1 cellular context compared by ENCODE assay signal in the genomic region with DNA sequence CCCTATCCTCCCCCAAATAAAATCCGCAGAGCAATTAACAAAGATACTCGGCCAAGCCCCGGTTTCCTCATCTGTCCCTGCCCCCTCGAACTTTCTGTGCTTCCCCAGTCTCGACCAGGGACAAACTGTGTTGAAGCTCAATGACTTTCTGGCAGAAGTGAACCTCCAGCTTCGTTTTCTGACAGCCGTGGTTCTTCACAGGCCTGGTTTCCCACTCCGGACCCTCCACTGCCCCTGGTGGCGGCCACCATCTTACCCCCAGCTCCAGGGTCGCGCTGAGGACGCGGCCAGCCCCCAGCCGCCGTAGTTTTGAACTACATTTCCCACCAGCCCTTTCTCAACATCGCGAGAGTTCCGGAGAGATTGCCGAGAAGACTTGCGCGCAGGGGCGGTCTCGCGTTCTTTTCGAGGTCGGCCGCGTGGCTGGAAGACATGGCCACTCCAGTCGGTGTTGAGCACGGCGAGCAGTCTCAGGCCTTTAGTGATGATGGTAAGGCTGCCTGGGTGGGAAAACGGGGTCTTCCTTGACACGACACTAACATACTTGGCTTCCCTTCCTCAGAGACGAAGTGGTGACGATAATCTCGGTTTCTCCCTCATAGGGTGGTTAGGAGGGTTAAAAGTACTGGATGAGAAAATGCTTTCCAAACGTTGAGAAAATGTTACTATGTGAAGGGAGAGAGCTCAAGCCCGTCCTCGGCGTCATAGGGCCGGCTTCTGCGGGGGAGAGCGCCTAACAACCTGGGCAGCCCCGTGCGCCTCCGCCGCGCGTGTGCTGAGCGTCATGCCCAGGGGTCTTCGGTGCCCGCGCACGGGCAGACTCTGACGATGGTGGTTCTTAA.
TF ChIP-seq lines count a peak whose summit lies in the region.

No MANE protein-coding gene starts in this region.

TF ChIP-seq in WTC11, 78 proteins besides CTCF, POLR2A, EP300 and RAD21 (continued from another document and continues in another):
- TF ChIP-seq, protein P1, sequence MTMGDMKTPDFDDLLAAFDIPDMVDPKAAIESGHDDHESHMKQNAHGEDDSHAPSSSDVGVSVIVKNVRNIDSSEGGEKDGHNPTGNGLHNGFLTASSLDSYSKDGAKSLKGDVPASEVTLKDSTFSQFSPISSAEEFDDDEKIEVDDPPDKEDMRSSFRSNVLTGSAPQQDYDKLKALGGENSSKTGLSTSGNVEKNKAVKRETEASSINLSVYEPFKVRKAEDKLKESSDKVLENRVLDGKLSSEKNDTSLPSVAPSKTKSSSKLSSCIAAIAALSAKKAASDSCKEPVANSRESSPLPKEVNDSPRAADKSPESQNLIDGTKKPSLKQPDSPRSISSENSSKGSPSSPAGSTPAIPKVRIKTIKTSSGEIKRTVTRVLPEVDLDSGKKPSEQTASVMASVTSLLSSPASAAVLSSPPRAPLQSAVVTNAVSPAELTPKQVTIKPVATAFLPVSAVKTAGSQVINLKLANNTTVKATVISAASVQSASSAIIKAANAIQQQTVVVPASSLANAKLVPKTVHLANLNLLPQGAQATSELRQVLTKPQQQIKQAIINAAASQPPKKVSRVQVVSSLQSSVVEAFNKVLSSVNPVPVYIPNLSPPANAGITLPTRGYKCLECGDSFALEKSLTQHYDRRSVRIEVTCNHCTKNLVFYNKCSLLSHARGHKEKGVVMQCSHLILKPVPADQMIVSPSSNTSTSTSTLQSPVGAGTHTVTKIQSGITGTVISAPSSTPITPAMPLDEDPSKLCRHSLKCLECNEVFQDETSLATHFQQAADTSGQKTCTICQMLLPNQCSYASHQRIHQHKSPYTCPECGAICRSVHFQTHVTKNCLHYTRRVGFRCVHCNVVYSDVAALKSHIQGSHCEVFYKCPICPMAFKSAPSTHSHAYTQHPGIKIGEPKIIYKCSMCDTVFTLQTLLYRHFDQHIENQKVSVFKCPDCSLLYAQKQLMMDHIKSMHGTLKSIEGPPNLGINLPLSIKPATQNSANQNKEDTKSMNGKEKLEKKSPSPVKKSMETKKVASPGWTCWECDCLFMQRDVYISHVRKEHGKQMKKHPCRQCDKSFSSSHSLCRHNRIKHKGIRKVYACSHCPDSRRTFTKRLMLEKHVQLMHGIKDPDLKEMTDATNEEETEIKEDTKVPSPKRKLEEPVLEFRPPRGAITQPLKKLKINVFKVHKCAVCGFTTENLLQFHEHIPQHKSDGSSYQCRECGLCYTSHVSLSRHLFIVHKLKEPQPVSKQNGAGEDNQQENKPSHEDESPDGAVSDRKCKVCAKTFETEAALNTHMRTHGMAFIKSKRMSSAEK (CRISPR knock-in tag; IDR thresholded peaks at IDR 0.05; ENCODE audit: borderline replicate concordance), result no peak
- no peak for TF ChIP-seq ATF1 (CRISPR knock-in tag; IDR thresholded peaks at IDR 0.05)
- TF ChIP-seq ZNF263 (CRISPR knock-in tag; IDR thresholded peaks at IDR 0.05; ENCODE audit: low read depth), result no peak
- peak; percentile 84; the same call in 1 of the 2 replicates for TF ChIP-seq ESRRA (CRISPR knock-in tag; IDR thresholded peaks at IDR 0.05; ENCODE audit: borderline replicate concordance)
- TF ChIP-seq, protein P2, sequence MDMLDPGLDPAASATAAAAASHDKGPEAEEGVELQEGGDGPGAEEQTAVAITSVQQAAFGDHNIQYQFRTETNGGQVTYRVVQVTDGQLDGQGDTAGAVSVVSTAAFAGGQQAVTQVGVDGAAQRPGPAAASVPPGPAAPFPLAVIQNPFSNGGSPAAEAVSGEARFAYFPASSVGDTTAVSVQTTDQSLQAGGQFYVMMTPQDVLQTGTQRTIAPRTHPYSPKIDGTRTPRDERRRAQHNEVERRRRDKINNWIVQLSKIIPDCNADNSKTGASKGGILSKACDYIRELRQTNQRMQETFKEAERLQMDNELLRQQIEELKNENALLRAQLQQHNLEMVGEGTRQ (CRISPR knock-in tag; IDR thresholded peaks at IDR 0.05), result no peak
- TF ChIP-seq, protein P3, sequence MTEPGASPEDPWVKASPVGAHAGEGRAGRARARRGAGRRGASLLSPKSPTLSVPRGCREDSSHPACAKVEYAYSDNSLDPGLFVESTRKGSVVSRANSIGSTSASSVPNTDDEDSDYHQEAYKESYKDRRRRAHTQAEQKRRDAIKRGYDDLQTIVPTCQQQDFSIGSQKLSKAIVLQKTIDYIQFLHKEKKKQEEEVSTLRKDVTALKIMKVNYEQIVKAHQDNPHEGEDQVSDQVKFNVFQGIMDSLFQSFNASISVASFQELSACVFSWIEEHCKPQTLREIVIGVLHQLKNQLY (CRISPR knock-in tag; IDR thresholded peaks at IDR 0.05), result no peak
- TF ChIP-seq, protein P4, sequence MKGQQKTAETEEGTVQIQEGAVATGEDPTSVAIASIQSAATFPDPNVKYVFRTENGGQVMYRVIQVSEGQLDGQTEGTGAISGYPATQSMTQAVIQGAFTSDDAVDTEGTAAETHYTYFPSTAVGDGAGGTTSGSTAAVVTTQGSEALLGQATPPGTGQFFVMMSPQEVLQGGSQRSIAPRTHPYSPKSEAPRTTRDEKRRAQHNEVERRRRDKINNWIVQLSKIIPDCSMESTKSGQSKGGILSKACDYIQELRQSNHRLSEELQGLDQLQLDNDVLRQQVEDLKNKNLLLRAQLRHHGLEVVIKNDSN (CRISPR knock-in tag; IDR thresholded peaks at IDR 0.05), result peak; percentile 50; the same call in 1 of the 2 replicates
- no peak; the same call in 1 of the 2 replicates for TF ChIP-seq MYBL2 (CRISPR knock-in tag; IDR thresholded peaks at IDR 0.05)
- TF ChIP-seq SP1 (CRISPR knock-in tag; conservative IDR thresholded peaks at IDR 0.05), result peak; percentile 89
- TF ChIP-seq ZNF423 (CRISPR knock-in tag; IDR thresholded peaks at IDR 0.05), result no peak
- TF ChIP-seq, protein P5, sequence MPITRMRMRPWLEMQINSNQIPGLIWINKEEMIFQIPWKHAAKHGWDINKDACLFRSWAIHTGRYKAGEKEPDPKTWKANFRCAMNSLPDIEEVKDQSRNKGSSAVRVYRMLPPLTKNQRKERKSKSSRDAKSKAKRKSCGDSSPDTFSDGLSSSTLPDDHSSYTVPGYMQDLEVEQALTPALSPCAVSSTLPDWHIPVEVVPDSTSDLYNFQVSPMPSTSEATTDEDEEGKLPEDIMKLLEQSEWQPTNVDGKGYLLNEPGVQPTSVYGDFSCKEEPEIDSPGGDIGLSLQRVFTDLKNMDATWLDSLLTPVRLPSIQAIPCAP (CRISPR knock-in tag; IDR thresholded peaks at IDR 0.05), result peak; percentile 55; the same call in 1 of the 2 replicates
- TF ChIP-seq, protein P6, sequence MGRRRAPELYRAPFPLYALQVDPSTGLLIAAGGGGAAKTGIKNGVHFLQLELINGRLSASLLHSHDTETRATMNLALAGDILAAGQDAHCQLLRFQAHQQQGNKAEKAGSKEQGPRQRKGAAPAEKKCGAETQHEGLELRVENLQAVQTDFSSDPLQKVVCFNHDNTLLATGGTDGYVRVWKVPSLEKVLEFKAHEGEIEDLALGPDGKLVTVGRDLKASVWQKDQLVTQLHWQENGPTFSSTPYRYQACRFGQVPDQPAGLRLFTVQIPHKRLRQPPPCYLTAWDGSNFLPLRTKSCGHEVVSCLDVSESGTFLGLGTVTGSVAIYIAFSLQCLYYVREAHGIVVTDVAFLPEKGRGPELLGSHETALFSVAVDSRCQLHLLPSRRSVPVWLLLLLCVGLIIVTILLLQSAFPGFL (CRISPR knock-in tag; IDR thresholded peaks at IDR 0.05; ENCODE audit: borderline replicate concordance), result peak; percentile 89; the same call in 1 of the 2 replicates
- no peak for TF ChIP-seq ZNF138 (CRISPR knock-in tag; conservative IDR thresholded peaks at IDR 0.05)
- TF ChIP-seq, protein P7, sequence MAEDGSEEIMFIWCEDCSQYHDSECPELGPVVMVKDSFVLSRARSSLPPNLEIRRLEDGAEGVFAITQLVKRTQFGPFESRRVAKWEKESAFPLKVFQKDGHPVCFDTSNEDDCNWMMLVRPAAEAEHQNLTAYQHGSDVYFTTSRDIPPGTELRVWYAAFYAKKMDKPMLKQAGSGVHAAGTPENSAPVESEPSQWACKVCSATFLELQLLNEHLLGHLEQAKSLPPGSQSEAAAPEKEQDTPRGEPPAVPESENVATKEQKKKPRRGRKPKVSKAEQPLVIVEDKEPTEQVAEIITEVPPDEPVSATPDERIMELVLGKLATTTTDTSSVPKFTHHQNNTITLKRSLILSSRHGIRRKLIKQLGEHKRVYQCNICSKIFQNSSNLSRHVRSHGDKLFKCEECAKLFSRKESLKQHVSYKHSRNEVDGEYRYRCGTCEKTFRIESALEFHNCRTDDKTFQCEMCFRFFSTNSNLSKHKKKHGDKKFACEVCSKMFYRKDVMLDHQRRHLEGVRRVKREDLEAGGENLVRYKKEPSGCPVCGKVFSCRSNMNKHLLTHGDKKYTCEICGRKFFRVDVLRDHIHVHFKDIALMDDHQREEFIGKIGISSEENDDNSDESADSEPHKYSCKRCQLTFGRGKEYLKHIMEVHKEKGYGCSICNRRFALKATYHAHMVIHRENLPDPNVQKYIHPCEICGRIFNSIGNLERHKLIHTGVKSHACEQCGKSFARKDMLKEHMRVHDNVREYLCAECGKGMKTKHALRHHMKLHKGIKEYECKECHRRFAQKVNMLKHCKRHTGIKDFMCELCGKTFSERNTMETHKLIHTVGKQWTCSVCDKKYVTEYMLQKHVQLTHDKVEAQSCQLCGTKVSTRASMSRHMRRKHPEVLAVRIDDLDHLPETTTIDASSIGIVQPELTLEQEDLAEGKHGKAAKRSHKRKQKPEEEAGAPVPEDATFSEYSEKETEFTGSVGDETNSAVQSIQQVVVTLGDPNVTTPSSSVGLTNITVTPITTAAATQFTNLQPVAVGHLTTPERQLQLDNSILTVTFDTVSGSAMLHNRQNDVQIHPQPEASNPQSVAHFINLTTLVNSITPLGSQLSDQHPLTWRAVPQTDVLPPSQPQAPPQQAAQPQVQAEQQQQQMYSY (CRISPR knock-in tag; IDR thresholded peaks at IDR 0.05), result no peak
- no peak for TF ChIP-seq GTF2I (CRISPR knock-in tag; conservative IDR thresholded peaks at IDR 0.05)
- TF ChIP-seq ZNF121 (CRISPR knock-in tag; IDR thresholded peaks at IDR 0.05), result no peak
- peak; percentile 77; the same call in 1 of the 2 replicates for TF ChIP-seq FOXK1 (CRISPR knock-in tag; IDR thresholded peaks at IDR 0.05)
- TF ChIP-seq MXD4 (CRISPR knock-in tag; IDR thresholded peaks at IDR 0.05; ENCODE audit: borderline replicate concordance), result no peak
- peak; percentile 82 for TF ChIP-seq GABPB1 (CRISPR knock-in tag; IDR thresholded peaks at IDR 0.05)
- TF ChIP-seq, protein P8, sequence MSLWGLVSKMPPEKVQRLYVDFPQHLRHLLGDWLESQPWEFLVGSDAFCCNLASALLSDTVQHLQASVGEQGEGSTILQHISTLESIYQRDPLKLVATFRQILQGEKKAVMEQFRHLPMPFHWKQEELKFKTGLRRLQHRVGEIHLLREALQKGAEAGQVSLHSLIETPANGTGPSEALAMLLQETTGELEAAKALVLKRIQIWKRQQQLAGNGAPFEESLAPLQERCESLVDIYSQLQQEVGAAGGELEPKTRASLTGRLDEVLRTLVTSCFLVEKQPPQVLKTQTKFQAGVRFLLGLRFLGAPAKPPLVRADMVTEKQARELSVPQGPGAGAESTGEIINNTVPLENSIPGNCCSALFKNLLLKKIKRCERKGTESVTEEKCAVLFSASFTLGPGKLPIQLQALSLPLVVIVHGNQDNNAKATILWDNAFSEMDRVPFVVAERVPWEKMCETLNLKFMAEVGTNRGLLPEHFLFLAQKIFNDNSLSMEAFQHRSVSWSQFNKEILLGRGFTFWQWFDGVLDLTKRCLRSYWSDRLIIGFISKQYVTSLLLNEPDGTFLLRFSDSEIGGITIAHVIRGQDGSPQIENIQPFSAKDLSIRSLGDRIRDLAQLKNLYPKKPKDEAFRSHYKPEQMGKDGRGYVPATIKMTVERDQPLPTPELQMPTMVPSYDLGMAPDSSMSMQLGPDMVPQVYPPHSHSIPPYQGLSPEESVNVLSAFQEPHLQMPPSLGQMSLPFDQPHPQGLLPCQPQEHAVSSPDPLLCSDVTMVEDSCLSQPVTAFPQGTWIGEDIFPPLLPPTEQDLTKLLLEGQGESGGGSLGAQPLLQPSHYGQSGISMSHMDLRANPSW (CRISPR knock-in tag; conservative IDR thresholded peaks at IDR 0.05; ENCODE audit: low read depth), result no peak
- TF ChIP-seq, protein P9, sequence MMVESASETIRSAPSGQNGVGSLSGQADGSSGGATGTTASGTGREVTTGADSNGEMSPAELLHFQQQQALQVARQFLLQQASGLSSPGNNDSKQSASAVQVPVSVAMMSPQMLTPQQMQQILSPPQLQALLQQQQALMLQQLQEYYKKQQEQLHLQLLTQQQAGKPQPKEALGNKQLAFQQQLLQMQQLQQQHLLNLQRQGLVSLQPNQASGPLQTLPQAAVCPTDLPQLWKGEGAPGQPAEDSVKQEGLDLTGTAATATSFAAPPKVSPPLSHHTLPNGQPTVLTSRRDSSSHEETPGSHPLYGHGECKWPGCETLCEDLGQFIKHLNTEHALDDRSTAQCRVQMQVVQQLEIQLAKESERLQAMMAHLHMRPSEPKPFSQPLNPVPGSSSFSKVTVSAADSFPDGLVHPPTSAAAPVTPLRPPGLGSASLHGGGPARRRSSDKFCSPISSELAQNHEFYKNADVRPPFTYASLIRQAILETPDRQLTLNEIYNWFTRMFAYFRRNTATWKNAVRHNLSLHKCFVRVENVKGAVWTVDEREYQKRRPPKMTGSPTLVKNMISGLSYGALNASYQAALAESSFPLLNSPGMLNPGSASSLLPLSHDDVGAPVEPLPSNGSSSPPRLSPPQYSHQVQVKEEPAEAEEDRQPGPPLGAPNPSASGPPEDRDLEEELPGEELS (CRISPR knock-in tag; IDR thresholded peaks at IDR 0.05), result 0 out of 2 replicates have a peak, but pooled peaks have one; percentile 38
- no peak for TF ChIP-seq PRRX2 (CRISPR knock-in tag; IDR thresholded peaks at IDR 0.05)
- peak; percentile 58; the same call in 1 of the 2 replicates for TF ChIP-seq JUN (CRISPR knock-in tag; IDR thresholded peaks at IDR 0.05)
- TF ChIP-seq, protein P10, sequence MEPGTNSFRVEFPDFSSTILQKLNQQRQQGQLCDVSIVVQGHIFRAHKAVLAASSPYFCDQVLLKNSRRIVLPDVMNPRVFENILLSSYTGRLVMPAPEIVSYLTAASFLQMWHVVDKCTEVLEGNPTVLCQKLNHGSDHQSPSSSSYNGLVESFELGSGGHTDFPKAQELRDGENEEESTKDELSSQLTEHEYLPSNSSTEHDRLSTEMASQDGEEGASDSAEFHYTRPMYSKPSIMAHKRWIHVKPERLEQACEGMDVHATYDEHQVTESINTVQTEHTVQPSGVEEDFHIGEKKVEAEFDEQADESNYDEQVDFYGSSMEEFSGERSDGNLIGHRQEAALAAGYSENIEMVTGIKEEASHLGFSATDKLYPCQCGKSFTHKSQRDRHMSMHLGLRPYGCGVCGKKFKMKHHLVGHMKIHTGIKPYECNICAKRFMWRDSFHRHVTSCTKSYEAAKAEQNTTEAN (CRISPR knock-in tag; IDR thresholded peaks at IDR 0.05), result peak; percentile 74; the same call in 1 of the 2 replicates
- no peak for TF ChIP-seq FOXJ3 (CRISPR knock-in tag; IDR thresholded peaks at IDR 0.05; ENCODE audit: borderline replicate concordance)
- TF ChIP-seq TEAD1 (CRISPR knock-in tag; IDR thresholded peaks at IDR 0.05), result peak; percentile 83
- no peak for TF ChIP-seq IRF2 (CRISPR knock-in tag; IDR thresholded peaks at IDR 0.05; ENCODE audit: borderline replicate concordance, low read depth)
